Comparison of ENCODE assay signal across 29 cellular contexts in genomic region chr3:89713196-89713595, GRCh38.
"Had no signal": no experiment of that assay in that cellular context is flagged by ENCODE, and none has a peak within 500 bp of the region (broad histone marks: within the 10 kb centered on the region; RNA-seq: fewer than 3 reads in every experiment).

No MANE protein-coding gene starts in this region.

- H3K9me3 Mint-ChIP-seq: type B pancreatic cell had no signal

- H3K36me3 Mint-ChIP-seq: stimulated activated effector memory CD8-positive, alpha-beta T cell treated with anti-CD3 and anti-CD28 coated beads, Interleukin-12 subunit alpha, Interleukin-12 subunit beta, amount 100 ng/mL, for 72 hours; stimulated activated memory B cell treated with anti-CD40 and anti-IgM and Interleukin-4, amounts not matched to agents 10 μg/mL and 1 μg/mL and 100 μg/mL, for 72 hours; stimulated activated naive B cell treated with anti-CD40 and anti-IgM and Interleukin-4, amounts not matched to agents 10 μg/mL and 1 μg/mL and 100 μg/mL, for 72 hours; type B pancreatic cell had no signal

- H3K4me1 Mint-ChIP-seq: stimulated activated effector memory CD8-positive, alpha-beta T cell treated with anti-CD3 and anti-CD28 coated beads, Interleukin-12 subunit alpha, Interleukin-12 subunit beta, amount 100 ng/mL, for 72 hours; stimulated activated memory B cell treated with anti-CD40 and anti-IgM and Interleukin-4, amounts not matched to agents 10 μg/mL and 1 μg/mL and 100 μg/mL, for 72 hours; stimulated activated naive B cell treated with anti-CD40 and anti-IgM and Interleukin-4, amounts not matched to agents 10 μg/mL and 1 μg/mL and 100 μg/mL, for 72 hours; stimulated activated naive CD8-positive, alpha-beta T cell treated with anti-CD3 and anti-CD28 coated beads, Interleukin-15, amount 100 ng/mL, for 72 hours had no signal

- H3K27me3 ChIP-seq: stomach, suprapubic skin, testis, thyroid gland, tibial artery, tibial nerve, transverse colon, upper lobe of left lung, upper lobe of right lung, uterus, vagina had no signal

- H3K36me3 ChIP-seq: stomach, suprapubic skin, thoracic aorta, thyroid gland, tibial artery, tibial nerve, transverse colon, upper lobe of left lung, upper lobe of right lung, uterus, vagina had no signal

- H3K27ac Mint-ChIP-seq: stimulated activated effector memory CD8-positive, alpha-beta T cell treated with anti-CD3 and anti-CD28 coated beads, Interleukin-12 subunit alpha, Interleukin-12 subunit beta, amount 100 ng/mL, for 72 hours; stimulated activated memory B cell treated with anti-CD40 and anti-IgM and Interleukin-4, amounts not matched to agents 10 μg/mL and 1 μg/mL and 100 μg/mL, for 72 hours; stimulated activated naive B cell treated with anti-CD40 and anti-IgM and Interleukin-4, amounts not matched to agents 10 μg/mL and 1 μg/mL and 100 μg/mL, for 72 hours; stimulated activated naive CD8-positive, alpha-beta T cell treated with anti-CD3 and anti-CD28 coated beads, Interleukin-15, amount 100 ng/mL, for 72 hours; stimulated activated naive CD8-positive, alpha-beta T cell treated with anti-CD3 and anti-CD28 coated beads, Interleukin-15, Interleukin-2, amounts not matched to agents 100 ng/mL and 50 ng/mL, for 24 hours; type B pancreatic cell had no signal

- DNase-seq: stimulated activated CD4-positive, alpha-beta T cell treated with anti-CD3 and anti-CD28 coated beads, Interleukin-2, amount 100 ng/mL, for 48 hours; stimulated activated CD4-positive, alpha-beta T cell treated with anti-CD3 and anti-CD28 coated beads, Interleukin-4, amount 100 ng/mL, for 1 hour; stimulated activated CD4-positive, alpha-beta T cell treated with anti-CD3 and anti-CD28 coated beads, Interleukin-4, amount 100 ng/mL, for 24 hours; stimulated activated CD4-positive, alpha-beta T cell treated with anti-CD3 and anti-CD28 coated beads, Interleukin-4, amount 100 ng/mL, for 4 hours; stimulated activated CD8-positive, alpha-beta memory T cell treated with anti-CD3 and anti-CD28 coated beads, Interleukin-4, amount 100 ng/mL, for 48 hours; stimulated activated naive B cell treated with anti-CD40 and anti-IgM and Interleukin-4, amounts not matched to agents 10 μg/mL and 1 μg/mL and 100 μg/mL, for 72 hours; stimulated activated naive CD4-positive, alpha-beta T cell; stimulated activated naive CD4-positive, alpha-beta T cell treated with Interleukin-2 at 50 U/mL for 16 hours; stimulated activated naive CD8-positive, alpha-beta T cell treated with anti-CD3 and anti-CD28 coated beads, Interleukin-15, amount 100 ng/mL, for 72 hours; stimulated activated naive CD8-positive, alpha-beta T cell treated with anti-CD3 and anti-CD28 coated beads, Interleukin-15, Interleukin-2, amounts not matched to agents 100 U/mL and 50 U/mL, for 24 hours; stomach; substantia nigra; testis; thyroid gland; tibial artery; transverse colon; trophoblast cell; upper lobe of left lung; upper lobe of right lung; uterus had no signal

- FAIRE-seq: urothelium cell line had no signal

- H3K4me3 ChIP-seq: stomach, suprapubic skin, testis, thoracic aorta, thyroid gland, tibial artery, tibial nerve, transverse colon, upper lobe of left lung, upper lobe of right lung, uterus, vagina had no signal

- H3K4me3 Mint-ChIP-seq: stimulated activated effector memory CD8-positive, alpha-beta T cell treated with anti-CD3 and anti-CD28 coated beads, Interleukin-12 subunit alpha, Interleukin-12 subunit beta, amount 100 ng/mL, for 72 hours; stimulated activated memory B cell treated with anti-CD40 and anti-IgM and Interleukin-4, amounts not matched to agents 10 μg/mL and 1 μg/mL and 100 μg/mL, for 72 hours; stimulated activated naive B cell treated with anti-CD40 and anti-IgM and Interleukin-4, amounts not matched to agents 10 μg/mL and 1 μg/mL and 100 μg/mL, for 72 hours; stimulated activated naive CD8-positive, alpha-beta T cell treated with anti-CD3 and anti-CD28 coated beads, Interleukin-15, amount 100 ng/mL, for 72 hours; stimulated activated naive CD8-positive, alpha-beta T cell treated with anti-CD3 and anti-CD28 coated beads, Interleukin-15, Interleukin-2, amounts not matched to agents 100 ng/mL and 50 ng/mL, for 24 hours; type B pancreatic cell had no signal

- H3K9me3 ChIP-seq: suprapubic skin, testis, thoracic aorta, thyroid gland, tibial artery, tibial nerve, transverse colon, upper lobe of right lung, uterus, vagina had no signal

- ATAC-seq: stimulated activated effector memory CD8-positive, alpha-beta T cell treated with anti-CD3 and anti-CD28 coated beads, Interleukin-12 subunit alpha, Interleukin-12 subunit beta, amount 100 ng/mL, for 72 hours; stimulated activated memory B cell treated with anti-CD40 and anti-IgM and Interleukin-4, amounts not matched to agents 10 μg/mL and 1 μg/mL and 100 μg/mL, for 72 hours; stimulated activated naive B cell treated with anti-CD40 and anti-IgM and Interleukin-4, amounts not matched to agents 10 μg/mL and 1 μg/mL and 100 μg/mL, for 72 hours; stimulated activated naive CD8-positive, alpha-beta T cell treated with anti-CD3 and anti-CD28 coated beads, Interleukin-15, amount 100 ng/mL, for 72 hours; stimulated activated naive CD8-positive, alpha-beta T cell treated with anti-CD3 and anti-CD28 coated beads, Interleukin-15, Interleukin-2, amounts not matched to agents 100 U/mL and 50 U/mL, for 24 hours; upper lobe of right lung had no signal

- H3K27ac ChIP-seq: stomach, suprapubic skin, testis, thoracic aorta, thyroid gland, tibial artery, tibial nerve, transverse colon, upper lobe of left lung, upper lobe of right lung, uterus, vagina had no signal

- H3K27me3 Mint-ChIP-seq: stimulated activated memory B cell treated with anti-CD40 and anti-IgM and Interleukin-4, amounts not matched to agents 10 μg/mL and 1 μg/mL and 100 μg/mL, for 72 hours; stimulated activated naive B cell treated with anti-CD40 and anti-IgM and Interleukin-4, amounts not matched to agents 10 μg/mL and 1 μg/mL and 100 μg/mL, for 72 hours; stimulated activated naive CD8-positive, alpha-beta T cell treated with anti-CD3 and anti-CD28 coated beads, Interleukin-15, amount 100 ng/mL, for 72 hours; stimulated activated naive CD8-positive, alpha-beta T cell treated with anti-CD3 and anti-CD28 coated beads, Interleukin-15, Interleukin-2, amounts not matched to agents 100 ng/mL and 50 ng/mL, for 24 hours; type B pancreatic cell had no signal

- H3K4me1 ChIP-seq: stomach, suprapubic skin, testis, thyroid gland, tibial artery, tibial nerve, transverse colon, upper lobe of left lung, upper lobe of right lung, uterus, vagina had no signal
